11 cellular contexts compared by ENCODE assay signal in the genomic region with DNA sequence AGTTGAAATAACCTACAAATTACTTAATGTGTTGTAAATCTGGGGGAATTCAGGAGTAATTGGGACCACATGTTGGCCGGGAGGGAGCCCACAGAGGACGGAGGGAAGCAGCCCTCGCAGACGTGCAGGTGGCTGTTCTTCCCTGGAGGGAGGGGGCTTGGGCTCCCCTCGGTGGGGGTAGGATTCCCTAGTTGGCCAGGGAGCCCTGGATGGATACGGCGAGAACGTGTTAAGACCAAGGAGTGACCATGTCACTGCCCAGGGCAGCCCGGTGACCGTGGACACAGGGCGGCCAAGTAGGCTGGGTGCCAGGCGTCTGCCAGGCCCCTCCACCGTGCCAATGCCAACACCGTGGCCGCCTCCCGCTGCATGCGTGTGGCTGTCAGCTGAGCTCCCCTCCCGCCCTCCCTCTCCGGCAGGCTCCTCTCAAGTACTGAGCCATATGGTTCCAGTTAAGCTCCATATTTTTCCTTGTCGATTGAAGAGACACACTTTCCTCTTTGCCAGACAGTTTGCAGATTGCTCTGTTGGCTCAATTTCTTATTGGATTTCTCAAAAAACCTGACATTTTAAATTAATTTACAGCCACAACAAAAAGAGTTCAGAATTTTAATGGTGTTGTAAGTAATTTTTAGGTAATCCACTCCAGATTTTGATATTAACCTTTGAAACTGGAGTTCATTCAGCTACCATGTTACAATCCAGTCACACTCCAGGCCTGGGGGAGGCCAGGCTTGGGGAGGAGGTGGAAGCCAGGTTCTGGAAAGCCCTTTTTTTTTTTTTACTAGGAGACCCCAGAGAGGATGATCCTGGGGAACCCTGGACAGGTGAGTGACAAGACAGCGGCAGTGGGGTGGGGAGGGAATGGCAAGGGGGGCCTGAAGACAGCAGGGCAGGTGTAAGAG.
DNase-seq lines count a peak whose midpoint lies in the region; ATAC-seq and TF ChIP-seq lines count a peak whose summit lies in the region.
"Had no signal": no experiment of that assay in that cellular context is flagged by ENCODE, and none has a peak within 500 bp of the region (broad histone marks: within the 10 kb centered on the region; RNA-seq: fewer than 3 reads in every experiment).

No MANE protein-coding gene starts in this region.

- no peaks in the 10 kb centered on the region for H3K79me2 ChIP-seq in fibroblast of lung (ENCODE audit: control insufficient read depth, insufficient read depth, low read length)
- no peaks in the 10 kb centered on the region for H3K79me2 ChIP-seq in GM23338 (replicated peaks; ENCODE audit: insufficient read depth)

- H3K9me3 ChIP-seq in fibroblast of lung (ENCODE audit: control insufficient read depth, insufficient read depth, low read depth, low read length) (no peaks in the 10 kb centered on the region), psoas muscle (no peaks in the 10 kb centered on the region)

- 0 out of 2 replicates have a peak, but pooled peaks cover 5% of the 10 kb centered on the region for H3F3A ChIP-seq in GM23338 (replicated peaks; ENCODE audit: low read depth)

- H2AFZ ChIP-seq in fibroblast of lung (ENCODE audit: low read length) (no peak overlapping the region), GM23338 (no peak overlapping the region)

- no peak for TF ChIP-seq CTCF in fibroblast of lung (conservative IDR thresholded peaks at IDR 0.05 in 1 of 2, IDR thresholded peaks at IDR 0.05 in 1 of 2; ENCODE audit: low read depth in 1 of 2, low read length in 2 of 2)
- no peak for TF ChIP-seq CTCF in psoas muscle (IDR thresholded peaks at IDR 0.05)
- no peak for TF ChIP-seq CTCF in GM23338 (conservative IDR thresholded peaks at IDR 0.05; ENCODE audit: low read depth in 2 of 2)

- H3K4me3 ChIP-seq in fibroblast of lung (replicated peaks in 1 of 4; ENCODE audit: control extremely low read depth in 1 of 4, insufficient read depth in 1 of 4, low read depth in 3 of 4, low read length in 4 of 4), result no peak overlapping the region
- no peak overlapping the region for H3K4me3 ChIP-seq in psoas muscle
- H3K4me3 ChIP-seq in H7 (ENCODE audit: insufficient read depth, low read depth, low read length), result no peak overlapping the region
- no peak overlapping the region for H3K4me3 ChIP-seq in GM23338

- WGBS in psoas muscle, 3 donors, result 22 to 40% (median 25%) methylated on average over 21 of the region's 21 CpGs

- H3K27ac ChIP-seq in fibroblast of lung (ENCODE audit: insufficient read depth, low read length) (no peak overlapping the region), psoas muscle (peak overlapping the region; percentile 91), GM23338 (ENCODE audit: low read depth) (no peak overlapping the region)
- H3K27ac ChIP-seq: HL-60 had no signal

- peaks cover 35% of the 10 kb centered on the region for H3K4me1 Mint-ChIP-seq in GM23338

- no peaks in the 10 kb centered on the region for H3K4me1 ChIP-seq in fibroblast of lung (ENCODE audit: control insufficient read depth, extremely low read depth, insufficient read depth, low read length)
- peaks cover 69% of the 10 kb centered on the region for H3K4me1 ChIP-seq in psoas muscle
- peaks cover 10% of the 10 kb centered on the region; the same call in 1 of the 2 replicates for H3K4me1 ChIP-seq in GM23338 (ENCODE audit: insufficient read depth)

- no peaks in the 10 kb centered on the region for H4K20me1 ChIP-seq in fibroblast of lung (ENCODE audit: control insufficient read depth, extremely low read depth, insufficient read depth, low read length)
- H4K20me1 ChIP-seq in GM23338 (replicated peaks; ENCODE audit: insufficient read depth), result no peaks in the 10 kb centered on the region

- H3K27me3 Mint-ChIP-seq in GM23338 (ENCODE audit: insufficient read depth, low read depth, poor library complexity), result peaks cover 2% of the 10 kb centered on the region

- intact Hi-C loops in psoas muscle (cut with DNase I), result loop anchor here in 1 of 2 donors (2.0 kb wide), 1 partner anchor 64 kb away; no protein-coding TSS in a partner anchor

- no peaks in the 10 kb centered on the region for H3K36me3 Mint-ChIP-seq in GM23338 (ENCODE audit: low read depth)

- DNase-seq in DMS 273 (lab: John Stamatoyannopoulos, UW; ENCODE audit: unreplicated experiment), result peak; percentile 92
- peak; percentile 45 for DNase-seq in NCI-H345 (lab: John Stamatoyannopoulos, UW)
- peak; percentile 36 to 40 for DNase-seq in fibroblast of lung (ENCODE audit: low read depth in 2 of 2)
- peak; percentile 83 to 95 for DNase-seq in psoas muscle
- no peak for DNase-seq in activated effector memory CD4-positive, alpha-beta T cell treated with Interleukin-2 at 50 U/mL for 16 hours
- DNase-seq in H7, result no peak
- DNase-seq in GM23338 (ENCODE audit: low spot score), result no peak
- no peak for DNase-seq in T1000 (lab: John Stamatoyannopoulos, UW)
- DNase-seq: activated CD8-positive, alpha-beta memory T cell treated with anti-CD3 and anti-CD28 coated beads, Interleukin-2, amount 50 U/mL, for 4 hours; midbrain had no signal

- no peaks in the 10 kb centered on the region for H3K27me3 ChIP-seq in fibroblast of lung (ENCODE audit: control insufficient read depth, insufficient read depth, low read length)
- no peaks in the 10 kb centered on the region for H3K27me3 ChIP-seq in psoas muscle (ENCODE audit: insufficient read depth in 3 of 3, low read length in 2 of 3)
- no peaks in the 10 kb centered on the region for H3K27me3 ChIP-seq in H7 (ENCODE audit: control insufficient read depth, insufficient read depth, low read length)
- H3K27me3 ChIP-seq in GM23338 (ENCODE audit: insufficient read depth), result no peaks in the 10 kb centered on the region

- H3K9ac ChIP-seq in fibroblast of lung (ENCODE audit: insufficient read depth, low read length), result no peak overlapping the region

- no peaks in the 10 kb centered on the region for H3K9me2 ChIP-seq in GM23338 (ENCODE audit: insufficient read depth)

- H3K4me2 ChIP-seq in fibroblast of lung (ENCODE audit: extremely low read depth, insufficient read depth, low read length) (no peak overlapping the region), GM23338 (no peak overlapping the region)

- no peaks in the 10 kb centered on the region for H3K36me3 ChIP-seq in fibroblast of lung (ENCODE audit: control insufficient read depth, insufficient read depth, low read length)
- H3K36me3 ChIP-seq in psoas muscle (ENCODE audit: insufficient read depth in 1 of 2, low read depth in 1 of 2), result no peaks in the 10 kb centered on the region
- no peaks in the 10 kb centered on the region for H3K36me3 ChIP-seq in H7 (replicated peaks; ENCODE audit: control insufficient read depth, insufficient read depth, low read length)
- H3K36me3 ChIP-seq in GM23338 (ENCODE audit: insufficient read depth), result no peaks in the 10 kb centered on the region

- H3K9me3 Mint-ChIP-seq in GM23338, result no peaks in the 10 kb centered on the region

- H3K4me3 Mint-ChIP-seq in GM23338, result no peak overlapping the region; the same call in 2 of the 3 replicates

- peak; percentile 78 to 81 (median 79) for ATAC-seq in psoas muscle
- ATAC-seq in GM23338, result no peak

- no peak overlapping the region for H3K27ac Mint-ChIP-seq in GM23338

TF ChIP-seq in GM23338, 12 proteins besides CTCF, POLR2A, EP300 and RAD21 (continues in another document):
- no peak for TF ChIP-seq JUNB (IDR thresholded peaks at IDR 0.05; ENCODE audit: unreplicated experiment)
- no peak for TF ChIP-seq NANOG (IDR thresholded peaks at IDR 0.05; ENCODE audit: borderline replicate concordance)
- TF ChIP-seq, protein P1, sequence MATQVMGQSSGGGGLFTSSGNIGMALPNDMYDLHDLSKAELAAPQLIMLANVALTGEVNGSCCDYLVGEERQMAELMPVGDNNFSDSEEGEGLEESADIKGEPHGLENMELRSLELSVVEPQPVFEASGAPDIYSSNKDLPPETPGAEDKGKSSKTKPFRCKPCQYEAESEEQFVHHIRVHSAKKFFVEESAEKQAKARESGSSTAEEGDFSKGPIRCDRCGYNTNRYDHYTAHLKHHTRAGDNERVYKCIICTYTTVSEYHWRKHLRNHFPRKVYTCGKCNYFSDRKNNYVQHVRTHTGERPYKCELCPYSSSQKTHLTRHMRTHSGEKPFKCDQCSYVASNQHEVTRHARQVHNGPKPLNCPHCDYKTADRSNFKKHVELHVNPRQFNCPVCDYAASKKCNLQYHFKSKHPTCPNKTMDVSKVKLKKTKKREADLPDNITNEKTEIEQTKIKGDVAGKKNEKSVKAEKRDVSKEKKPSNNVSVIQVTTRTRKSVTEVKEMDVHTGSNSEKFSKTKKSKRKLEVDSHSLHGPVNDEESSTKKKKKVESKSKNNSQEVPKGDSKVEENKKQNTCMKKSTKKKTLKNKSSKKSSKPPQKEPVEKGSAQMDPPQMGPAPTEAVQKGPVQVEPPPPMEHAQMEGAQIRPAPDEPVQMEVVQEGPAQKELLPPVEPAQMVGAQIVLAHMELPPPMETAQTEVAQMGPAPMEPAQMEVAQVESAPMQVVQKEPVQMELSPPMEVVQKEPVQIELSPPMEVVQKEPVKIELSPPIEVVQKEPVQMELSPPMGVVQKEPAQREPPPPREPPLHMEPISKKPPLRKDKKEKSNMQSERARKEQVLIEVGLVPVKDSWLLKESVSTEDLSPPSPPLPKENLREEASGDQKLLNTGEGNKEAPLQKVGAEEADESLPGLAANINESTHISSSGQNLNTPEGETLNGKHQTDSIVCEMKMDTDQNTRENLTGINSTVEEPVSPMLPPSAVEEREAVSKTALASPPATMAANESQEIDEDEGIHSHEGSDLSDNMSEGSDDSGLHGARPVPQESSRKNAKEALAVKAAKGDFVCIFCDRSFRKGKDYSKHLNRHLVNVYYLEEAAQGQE (IDR thresholded peaks at IDR 0.05; ENCODE audit: unreplicated experiment), result no peak
- no peak for TF ChIP-seq EZH2phosphoT487 (IDR thresholded peaks at IDR 0.05; ENCODE audit: unreplicated experiment)
- no peak for TF ChIP-seq CREB1 (CRISPR knock-in tag; IDR thresholded peaks at IDR 0.05; ENCODE audit: low read depth)
- TF ChIP-seq ETS1 (IDR thresholded peaks at IDR 0.05), result no peak
- no peak for TF ChIP-seq POLR2AphosphoS5 (IDR thresholded peaks at IDR 0.05; ENCODE audit: low read depth)
- TF ChIP-seq EZH2 (IDR thresholded peaks at IDR 0.05; ENCODE audit: low read depth, unreplicated experiment), result no peak
- TF ChIP-seq ZNF331 (CRISPR knock-in tag; IDR thresholded peaks at IDR 0.05; ENCODE audit: low read depth), result no peak

Comparison
In these comparisons a context has a peak if more than half of its experiments do, and no peak if none do; other contexts are left out.
1. DNase-seq: peak in DMS 273 (single experiment), NCI-H345 (single experiment), fibroblast of lung (2 of 2) and psoas muscle (2 of 2); none in activated effector memory CD4-positive, alpha-beta T cell treated with Interleukin-2 at 50 U/mL for 16 hours (single experiment), H7 (single experiment), GM23338 (single experiment) and T1000 (single experiment).